ENCODE assay signal across 15 cellular contexts in the genomic region with DNA sequence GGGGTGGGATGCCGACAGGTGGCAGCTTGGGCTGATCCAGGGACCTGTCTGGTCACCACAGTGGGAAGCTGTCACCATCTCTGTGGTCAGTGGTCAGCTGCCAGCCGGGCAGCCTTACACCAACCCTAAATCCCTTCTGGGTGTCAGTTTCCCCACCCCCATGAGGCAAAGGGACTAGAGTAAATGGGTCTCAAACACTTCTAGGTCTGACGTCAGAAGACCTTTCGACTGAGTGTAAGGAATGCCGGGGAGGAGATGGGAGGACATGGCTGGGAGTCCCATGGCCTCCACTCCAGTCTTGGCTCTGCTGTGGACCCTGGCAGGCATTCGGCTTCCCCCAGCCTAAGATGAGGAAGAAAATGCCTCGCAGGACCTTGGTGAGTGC. TPM values are rescaled to one million over a fixed set of nuclear protein-coding genes. Genes with fewer than 3 reads are reported as not detected.
DNase-seq lines count a peak whose midpoint lies in the region; ATAC-seq and TF ChIP-seq lines count a peak whose summit lies in the region.
"Had no signal": no experiment of that assay in that cellular context is flagged by ENCODE, and none has a peak within 500 bp of the region (broad histone marks: within the 10 kb centered on the region; RNA-seq: fewer than 3 reads in every experiment).

No MANE protein-coding gene starts in this region.

- peaks cover 12% of the 10 kb centered on the region for H3K27me3 Mint-ChIP-seq in glutamatergic neuron (ENCODE audit: unreplicated experiment)

- TF ChIP-seq EP300 in gastroesophageal sphincter (IDR thresholded peaks at IDR 0.05): no peak
- no peak for TF ChIP-seq EP300 in sigmoid colon (IDR thresholded peaks at IDR 0.05)

- H3K4me3 Mint-ChIP-seq in glutamatergic neuron (ENCODE audit: unreplicated experiment): no peak overlapping the region

- H3K36me3 ChIP-seq in SJCRH30 (peaks cover 21% of the 10 kb centered on the region; the same call in 1 of the 2 replicates), gastroesophageal sphincter (peaks cover 0 to 47% of the 10 kb centered on the region in 2 donors), sigmoid colon (peaks cover 0 to 27% (median 0%) of the 10 kb centered on the region in 4 donors)

- H3K27me3 ChIP-seq in SJCRH30: no peaks in the 10 kb centered on the region
- no peaks in the 10 kb centered on the region for H3K27me3 ChIP-seq in gastroesophageal sphincter
- H3K27me3 ChIP-seq in sigmoid colon: no peaks in the 10 kb centered on the region
- H3K27me3 ChIP-seq: neutrophil had no signal

- H3K4me1 ChIP-seq in SJCRH30 (peaks cover 32% of the 10 kb centered on the region), gastroesophageal sphincter (peaks cover 6 to 31% (median 20%) of the 10 kb centered on the region in 3 donors), sigmoid colon (peaks cover 0 to 45% (median 32%) of the 10 kb centered on the region in 4 donors)

- no peak for TF ChIP-seq CTCF in gastroesophageal sphincter (IDR thresholded peaks at IDR 0.05)
- TF ChIP-seq CTCF in sigmoid colon (IDR thresholded peaks at IDR 0.05): no peak
- TF ChIP-seq CTCF in glutamatergic neuron (IDR thresholded peaks at IDR 0.05; ENCODE audit: partially characterized antibody, unreplicated experiment): no peak

- 100% methylated on average over 1 of the region's 7 CpGs; no CpG with 5 or more reads in 1 of the 2 donors for WGBS in gastroesophageal sphincter (ENCODE audit: low coverage in 1 of 2), 2 donors
- 83 to 94% methylated on average over 7 of the region's 7 CpGs for WGBS in sigmoid colon, 2 donors

- H3K4me1 Mint-ChIP-seq in glutamatergic neuron (ENCODE audit: low read depth, unreplicated experiment): peaks cover 17% of the 10 kb centered on the region

- peaks cover 6% of the 10 kb centered on the region for H3K9me3 Mint-ChIP-seq in glutamatergic neuron (ENCODE audit: unreplicated experiment)

- ATAC-seq in gastroesophageal sphincter: no peak
- ATAC-seq in GM21381 (IDR thresholded peaks at IDR 0.05; ENCODE audit: unreplicated experiment): no peak
- no peak for ATAC-seq in HG03354 (IDR thresholded peaks at IDR 0.05; ENCODE audit: poor library complexity, severe bottlenecking, unreplicated experiment)
- ATAC-seq in GM18907 (IDR thresholded peaks at IDR 0.05; ENCODE audit: unreplicated experiment): no peak
- ATAC-seq: activated CD4-positive, CD25-positive, alpha-beta regulatory T cell treated with anti-CD3 and anti-CD28 coated beads, Interleukin-2, amount 50 U/mL, for 24 hours had no signal

- DNase-seq in EH (ENCODE audit: low read depth) (peak; percentile 46), SJCRH30 (peak; percentile 38 to 48), sigmoid colon (no peak), glutamatergic neuron (no peak)
- DNase-seq: activated CD8-positive, alpha-beta memory T cell treated with anti-CD3 and anti-CD28 coated beads, Interleukin-2, amount 50 U/mL, for 48 hours; activated naive CD4-positive, alpha-beta T cell treated with anti-CD3 and anti-CD28 coated beads, Interleukin-2, amount 50 U/mL, for 16 hours; AML-193; DMS53; T-helper 1 cell had no signal

- H3K4me3 ChIP-seq in SJCRH30 (no peak overlapping the region), gastroesophageal sphincter (no peak overlapping the region), sigmoid colon (no peak overlapping the region)

- no peaks in the 10 kb centered on the region for H3K36me3 Mint-ChIP-seq in glutamatergic neuron (ENCODE audit: unreplicated experiment)

- H3K9me3 ChIP-seq in SJCRH30 (replicated peaks) (no peaks in the 10 kb centered on the region), gastroesophageal sphincter (no peaks in the 10 kb centered on the region), sigmoid colon (no peaks in the 10 kb centered on the region)
- H3K9me3 ChIP-seq: neutrophil had no signal

- H3K27ac ChIP-seq in SJCRH30: no peak overlapping the region
- H3K27ac ChIP-seq in gastroesophageal sphincter: peak overlapping the region in 3 of 4 donors; percentile 25 to 59 (median 27)
- H3K27ac ChIP-seq in sigmoid colon: peak overlapping the region in 3 of 4 donors; percentile 46 to 72 (median 55)
- H3K27ac ChIP-seq: neutrophil had no signal

- TF ChIP-seq POLR2A in gastroesophageal sphincter (IDR thresholded peaks at IDR 0.05): no peak
- TF ChIP-seq POLR2A in sigmoid colon (IDR thresholded peaks at IDR 0.05): no peak

- intact Hi-C loops in sigmoid colon (cut with DNase I): no loop called here

- H3K27ac Mint-ChIP-seq in glutamatergic neuron (ENCODE audit: unreplicated experiment): no peak overlapping the region

RNA-seq across cellular contexts. Expression of a gene that starts 40.3 kb away (rescaled TPM):
- 31.0 and 33.8 TPM in 2 replicates for total RNA-seq in SJCRH30 (2014; rRNA removed; shearing (Covaris generic))
- total RNA-seq in gastroesophageal sphincter: 10 to 100 TPM; 27.5 to 43.9 (median 35.8) TPM
- total RNA-seq in sigmoid colon: 10 to 100 TPM; 19.3 to 31.0 (median 27.3) TPM
- 1 to 10 TPM; 4.2 to 8.9 (median 8.6) TPM for polyA plus RNA-seq in sigmoid colon
- 48.6 TPM for total RNA-seq in glutamatergic neuron (ENCODE audit: unreplicated experiment)

Comparison
In these comparisons a context has a peak if more than half of its experiments do, and no peak if none do; other contexts are left out.
1. DNase-seq: peak in EH (single experiment) and SJCRH30 (2 of 2); none in sigmoid colon (single experiment) and glutamatergic neuron (single experiment).